In the genomic region with DNA sequence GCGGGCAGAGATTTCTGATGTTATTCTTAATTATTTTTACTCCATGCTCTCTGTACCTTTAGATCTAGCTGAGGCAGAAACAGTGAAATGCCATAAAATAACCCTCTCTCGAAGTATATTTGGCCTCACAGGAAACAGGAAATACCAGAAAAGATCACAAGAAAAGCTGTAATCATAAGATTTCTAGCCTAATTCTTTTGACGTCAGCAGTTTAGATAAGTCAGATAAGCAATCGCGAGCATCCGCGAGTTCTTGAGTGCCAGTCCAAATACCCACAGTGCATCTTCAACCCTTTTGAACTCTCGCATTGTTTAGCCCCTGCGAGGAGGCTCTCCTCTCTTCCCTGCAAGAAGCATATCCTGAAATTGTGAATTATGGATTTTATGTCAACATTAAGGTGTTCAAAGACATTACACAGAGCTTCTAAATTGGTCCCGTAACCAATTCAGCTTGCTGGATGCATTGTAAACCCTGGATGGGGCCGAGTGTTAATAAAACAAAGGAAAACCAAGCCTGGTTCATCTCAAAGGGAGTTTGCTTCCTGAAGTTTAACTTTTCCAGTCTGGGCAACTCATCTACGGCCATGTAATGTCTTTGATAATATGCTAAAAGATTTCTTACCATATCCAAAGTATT, we compare ENCODE assay signal across 11 cellular contexts.
DNase-seq lines count a peak whose midpoint lies in the region; ATAC-seq and TF ChIP-seq lines count a peak whose summit lies in the region.
"Had no signal": no experiment of that assay in that cellular context is flagged by ENCODE, and none has a peak within 500 bp of the region (broad histone marks: within the 10 kb centered on the region; RNA-seq: fewer than 3 reads in every experiment).

No MANE protein-coding gene starts in this region.

- peak overlapping the region; percentile 31 for H3K27ac Mint-ChIP-seq in activated naive CD4-positive, alpha-beta T cell treated with anti-CD3 and anti-CD28 coated beads for 36 hours
- H3K27ac Mint-ChIP-seq in activated CD8-positive, alpha-beta T cell treated with anti-CD3 and anti-CD28 coated beads for 36 hours = no peak overlapping the region

- peaks cover 2% of the 10 kb centered on the region for H3K27me3 Mint-ChIP-seq in activated naive CD4-positive, alpha-beta T cell treated with anti-CD3 and anti-CD28 coated beads for 36 hours (ENCODE audit: low read depth)
- no peaks in the 10 kb centered on the region for H3K27me3 Mint-ChIP-seq in activated CD8-positive, alpha-beta T cell treated with anti-CD3 and anti-CD28 coated beads for 36 hours

- CTCF ChIA-PET in activated naive CD4-positive, alpha-beta T cell treated with anti-CD3 and anti-CD28 coated beads for 36 hours (lab: Charles Lee) = no interaction called here
- CTCF ChIA-PET in activated CD8-positive, alpha-beta T cell treated with anti-CD3 and anti-CD28 coated beads for 36 hours (lab: Charles Lee) = no interaction called here

- ATAC-seq in activated CD8-positive, alpha-beta T cell treated with anti-CD3 and anti-CD28 coated beads for 36 hours = peak; percentile 55
- ATAC-seq in heart right ventricle (peak; percentile 36 to 86 (median 71)), HG03439 (IDR thresholded peaks at IDR 0.05; ENCODE audit: unreplicated experiment) (no peak)

- H3K9ac ChIP-seq in stomach smooth muscle (ENCODE audit: low read length in 2 of 2) = peak overlapping the region; percentile 4 to 37

- H3K4me1 Mint-ChIP-seq in activated naive CD4-positive, alpha-beta T cell treated with anti-CD3 and anti-CD28 coated beads for 36 hours (ENCODE audit: low read depth) = peaks cover 23% of the 10 kb centered on the region
- H3K4me1 Mint-ChIP-seq in activated CD8-positive, alpha-beta T cell treated with anti-CD3 and anti-CD28 coated beads for 36 hours (ENCODE audit: low read depth) = peaks cover 11% of the 10 kb centered on the region

- H3K4me1 ChIP-seq in heart right ventricle (peaks cover 11 to 59% (median 32%) of the 10 kb centered on the region in 9 donors), stomach smooth muscle (ENCODE audit: control insufficient read depth, insufficient read depth, low read length) (peaks cover 10% of the 10 kb centered on the region)

- H3K4me3 ChIP-seq in heart right ventricle (peak overlapping the region in 6 of 10 donors; percentile 6 to 34 (median 12)), stomach smooth muscle (ENCODE audit: low read length in 2 of 2) (peak overlapping the region; percentile 5 to 58)

- H3K27ac ChIP-seq in heart right ventricle (peak overlapping the region; percentile 25 to 90 (median 79)), stomach smooth muscle (ENCODE audit: low read length) (peak overlapping the region; percentile 43)

- intact Hi-C loops in activated naive CD4-positive, alpha-beta T cell treated with anti-CD3 and anti-CD28 coated beads for 36 hours (cut with micrococcal nuclease) = no loop called here
- intact Hi-C loops in activated CD8-positive, alpha-beta T cell treated with anti-CD3 and anti-CD28 coated beads for 36 hours (cut with micrococcal nuclease) = no loop called here
- intact Hi-C loops in heart right ventricle (cut with DNase I) = loop anchor here in 1 of 10 donors (5.0 kb wide), 1 partner anchor 51 kb away; no protein-coding TSS in a partner anchor

- H3K36me3 ChIP-seq in heart right ventricle (no peaks in the 10 kb centered on the region), stomach smooth muscle (ENCODE audit: control insufficient read depth in 2 of 2, insufficient read depth in 2 of 2, low read length in 2 of 2) (no peaks in the 10 kb centered on the region)

- H3K27me3 ChIP-seq in heart right ventricle = no peaks in the 10 kb centered on the region
- H3K27me3 ChIP-seq in stomach smooth muscle (ENCODE audit: control insufficient read depth in 1 of 2, insufficient read depth in 2 of 2, low read length in 2 of 2) = no peaks in the 10 kb centered on the region

- H3K9me3 Mint-ChIP-seq in activated naive CD4-positive, alpha-beta T cell treated with anti-CD3 and anti-CD28 coated beads for 36 hours = no peaks in the 10 kb centered on the region
- peaks cover 3% of the 10 kb centered on the region for H3K9me3 Mint-ChIP-seq in activated CD8-positive, alpha-beta T cell treated with anti-CD3 and anti-CD28 coated beads for 36 hours
- H3K9me3 Mint-ChIP-seq: activated CD4-positive, alpha-beta memory T cell treated with anti-CD3 and anti-CD28 coated beads, Interleukin-2, amount 10 ng/mL, durations not matched to agents 7 days and 5 days had no signal

- POLR2A ChIA-PET in activated CD8-positive, alpha-beta T cell treated with anti-CD3 and anti-CD28 coated beads for 36 hours (lab: Charles Lee) = interaction anchor here (0.5 kb wide), 1 partner anchor 199 kb away, joined by 9 read pairs; no protein-coding TSS in a partner anchor

- TF ChIP-seq CTCF in activated CD8-positive, alpha-beta T cell treated with anti-CD3 and anti-CD28 coated beads for 36 hours (IDR thresholded peaks at IDR 0.05) = no peak
- TF ChIP-seq CTCF in heart right ventricle (IDR thresholded peaks at IDR 0.05) = no peak

- H3K4me3 Mint-ChIP-seq in activated naive CD4-positive, alpha-beta T cell treated with anti-CD3 and anti-CD28 coated beads for 36 hours = peak overlapping the region; percentile 17
- peak overlapping the region; percentile 7 for H3K4me3 Mint-ChIP-seq in activated CD8-positive, alpha-beta T cell treated with anti-CD3 and anti-CD28 coated beads for 36 hours
- H3K4me3 Mint-ChIP-seq: activated CD4-positive, alpha-beta memory T cell treated with anti-CD3 and anti-CD28 coated beads, Interleukin-2, amount 10 ng/mL, durations not matched to agents 7 days and 5 days had no signal

- no peaks in the 10 kb centered on the region for H3K9me3 ChIP-seq in heart right ventricle
- no peaks in the 10 kb centered on the region for H3K9me3 ChIP-seq in stomach smooth muscle (ENCODE audit: control insufficient read depth in 2 of 2, low read length in 2 of 2)

- DNase-seq in activated naive CD4-positive, alpha-beta T cell treated with anti-CD3 and anti-CD28 coated beads for 36 hours = peak; percentile 45
- DNase-seq in activated naive CD4-positive, alpha-beta T cell treated with Interleukin-2 at 50 U/mL for 16 hours = no peak
- peak; percentile 22 for DNase-seq in activated CD8-positive, alpha-beta T cell treated with anti-CD3 and anti-CD28 coated beads for 36 hours
- DNase-seq in heart right ventricle (peak in 1 of 2 donors; percentile 26), glomerular visceral epithelial cell (ENCODE audit: extremely low spot score) (no peak), NCI-H82 treated with DMSO at 0.1 percent for 48 hours (lab: John Stamatoyannopoulos, UW; ENCODE audit: unreplicated experiment) (no peak)
- DNase-seq: activated CD4-positive, alpha-beta memory T cell treated with anti-CD3 and anti-CD28 coated beads, Interleukin-2, amount 10 ng/mL, durations not matched to agents 7 days and 5 days; cortex of kidney; NCI-H1048 had no signal

- H3K36me3 Mint-ChIP-seq in activated naive CD4-positive, alpha-beta T cell treated with anti-CD3 and anti-CD28 coated beads for 36 hours (ENCODE audit: low read depth) = no peaks in the 10 kb centered on the region
- H3K36me3 Mint-ChIP-seq in activated CD8-positive, alpha-beta T cell treated with anti-CD3 and anti-CD28 coated beads for 36 hours (ENCODE audit: low read depth) = no peaks in the 10 kb centered on the region

- WGBS in heart right ventricle, 2 donors = 20 to 21% methylated on average over 12 of the region's 12 CpGs

Comparison
In these comparisons a context has a peak if more than half of its experiments do, and no peak if none do; other contexts are left out.
1. DNase-seq: peak in activated naive CD4-positive, alpha-beta T cell treated with anti-CD3 and anti-CD28 coated beads for 36 hours (single experiment) and activated CD8-positive, alpha-beta T cell treated with anti-CD3 and anti-CD28 coated beads for 36 hours (single experiment); none in activated naive CD4-positive, alpha-beta T cell treated with Interleukin-2 at 50 U/mL for 16 hours (single experiment), glomerular visceral epithelial cell (single experiment) and NCI-H82 treated with DMSO at 0.1 percent for 48 hours (single experiment).